Comparison of ENCODE assay signal across 13 cellular contexts in the genomic region with DNA sequence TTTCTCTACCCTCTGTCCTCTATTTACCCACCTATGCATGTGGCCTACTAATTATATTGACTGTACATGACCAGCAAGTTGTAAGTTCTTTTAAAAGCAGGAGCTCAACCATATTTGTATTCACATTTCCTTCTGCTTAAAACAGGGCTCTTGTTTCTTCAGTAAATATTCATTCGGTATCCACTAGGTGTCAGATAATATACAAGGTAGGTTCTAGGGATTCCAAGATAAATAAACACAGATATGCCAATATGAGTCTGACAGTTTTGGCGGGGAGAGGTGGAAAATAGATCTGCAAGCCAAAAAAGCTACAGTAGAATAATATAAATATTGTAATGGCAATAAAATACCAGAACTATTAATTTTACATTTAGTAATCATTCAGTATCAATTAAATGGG. TPM values are rescaled to one million over a fixed set of nuclear protein-coding genes. Genes with fewer than 3 reads are reported as not detected.
DNase-seq lines count a peak whose midpoint lies in the region; ATAC-seq and TF ChIP-seq lines count a peak whose summit lies in the region.
"Had no signal": no experiment of that assay in that cellular context is flagged by ENCODE, and none has a peak within 500 bp of the region (broad histone marks: within the 10 kb centered on the region; RNA-seq: fewer than 3 reads in every experiment).

No MANE protein-coding gene starts in this region.

- H3K27me3 ChIP-seq in endodermal cell (ENCODE audit: control insufficient read depth, insufficient read depth, low read length, poor library complexity, severe bottlenecking) = no peaks in the 10 kb centered on the region
- H3K27me3 ChIP-seq: gastrocnemius medialis had no signal

- 59% methylated on average over 2 of the region's 2 CpGs; no CpG with 5 or more reads in 1 of the 2 experiments for WGBS in endodermal cell (ENCODE audit: insufficient coverage in 1 of 2, insufficient read length in 1 of 2), 2 experiments

- H3K27ac Mint-ChIP-seq in endodermal cell (no peak overlapping the region), type B pancreatic cell (no peak overlapping the region)
- H3K27ac Mint-ChIP-seq in activated T-cell treated with anti-CD3 and anti-CD28 coated beads, Interleukin-2, amount 50 U/mL, for 72 hours = no peak overlapping the region

- no peaks in the 10 kb centered on the region for H3K4me1 ChIP-seq in endodermal cell (ENCODE audit: control insufficient read depth, insufficient read depth, low read length)
- H3K4me1 ChIP-seq: HAP-1 had no signal

- ATAC-seq in Right ventricle myocardium superior (ENCODE audit: poor library complexity) (peak; percentile 25), HG03354 (IDR thresholded peaks at IDR 0.05; ENCODE audit: poor library complexity, severe bottlenecking, unreplicated experiment) (no peak), GM21526 (IDR thresholded peaks at IDR 0.05; ENCODE audit: low FRiP score, unreplicated experiment) (no peak)
- ATAC-seq in activated T-cell treated with anti-CD3 and anti-CD28 coated beads, Interleukin-2, amount 50 U/mL, for 72 hours (replicated peaks in 1 of 2) = no peak
- ATAC-seq: gastrocnemius medialis, sciatic nerve had no signal

- no peaks in the 10 kb centered on the region for H3K36me3 Mint-ChIP-seq in endodermal cell (ENCODE audit: low read depth)
- no peaks in the 10 kb centered on the region for H3K36me3 Mint-ChIP-seq in type B pancreatic cell
- no peaks in the 10 kb centered on the region for H3K36me3 Mint-ChIP-seq in activated T-cell treated with anti-CD3 and anti-CD28 coated beads, Interleukin-2, amount 50 U/mL, for 72 hours (ENCODE audit: insufficient read depth in 2 of 2)

- H3K4me3 ChIP-seq in endodermal cell (ENCODE audit: low read length) = no peak overlapping the region
- H3K4me3 ChIP-seq: gastrocnemius medialis, HAP-1, thoracic aorta had no signal

- H3K9ac ChIP-seq in endodermal cell (ENCODE audit: extremely low read depth, low read length, poor library complexity, severe bottlenecking) = no peak overlapping the region

- TF ChIP-seq CTCF in endodermal cell (conservative IDR thresholded peaks at IDR 0.05) (peak; percentile 44), type B pancreatic cell (conservative IDR thresholded peaks at IDR 0.05) (peak; percentile 47)

- no peaks in the 10 kb centered on the region for H3K27me3 Mint-ChIP-seq in endodermal cell (ENCODE audit: insufficient read depth)
- no peaks in the 10 kb centered on the region for H3K27me3 Mint-ChIP-seq in type B pancreatic cell
- no peaks in the 10 kb centered on the region for H3K27me3 Mint-ChIP-seq in activated T-cell treated with anti-CD3 and anti-CD28 coated beads, Interleukin-2, amount 50 U/mL, for 72 hours (ENCODE audit: low read depth)

- peaks cover 5% of the 10 kb centered on the region for H3K36me3 ChIP-seq in endodermal cell (ENCODE audit: control insufficient read depth, insufficient read depth, low read length)
- H3K36me3 ChIP-seq: gastrocnemius medialis, thoracic aorta had no signal

- no peaks in the 10 kb centered on the region for H3K9me3 ChIP-seq in endodermal cell (ENCODE audit: control insufficient read depth, low read length)
- H3K9me3 ChIP-seq: gastrocnemius medialis, HAP-1, thoracic aorta had no signal

- intact Hi-C loops in Right ventricle myocardium superior (cut with DNase I) (no loop called here), cardiac septum (cut with DNase I) (no loop called here)

- DNase-seq in Right ventricle myocardium superior (no peak), cardiac septum (ENCODE audit: low spot score) (no peak), NCI-H748 treated with DMSO at 0.1 percent for 48 hours (lab: John Stamatoyannopoulos, UW) (peak; percentile 65), endodermal cell (no peak), type B pancreatic cell (ENCODE audit: extremely low spot score, unreplicated experiment) (no peak)
- no peak for DNase-seq in activated T-cell treated with anti-CD3 and anti-CD28 coated beads, Interleukin-2, amount 50 U/mL, for 72 hours
- DNase-seq: gastrocnemius medialis, NCI-H187 treated with DMSO at 0.1 percent for 48 hours had no signal

- H3K9me3 Mint-ChIP-seq in endodermal cell (no peaks in the 10 kb centered on the region), type B pancreatic cell (no peaks in the 10 kb centered on the region)
- no peaks in the 10 kb centered on the region for H3K9me3 Mint-ChIP-seq in activated T-cell treated with anti-CD3 and anti-CD28 coated beads, Interleukin-2, amount 50 U/mL, for 72 hours

- H3K27ac ChIP-seq in endodermal cell (ENCODE audit: low read depth, low read length) = no peak overlapping the region
- H3K27ac ChIP-seq: gastrocnemius medialis, thoracic aorta had no signal

- no peak overlapping the region for H3K4me3 Mint-ChIP-seq in endodermal cell
- H3K4me3 Mint-ChIP-seq in type B pancreatic cell = no peak overlapping the region
- no peak overlapping the region for H3K4me3 Mint-ChIP-seq in activated T-cell treated with anti-CD3 and anti-CD28 coated beads, Interleukin-2, amount 50 U/mL, for 72 hours

- H3K4me1 Mint-ChIP-seq in endodermal cell (peaks cover 4% of the 10 kb centered on the region), type B pancreatic cell (ENCODE audit: unreplicated experiment) (no peaks in the 10 kb centered on the region)
- H3K4me1 Mint-ChIP-seq in activated T-cell treated with anti-CD3 and anti-CD28 coated beads, Interleukin-2, amount 50 U/mL, for 72 hours (ENCODE audit: low read depth) = peaks cover 22% of the 10 kb centered on the region

RNA-seq across cellular contexts. Expression of gene RAB30, which starts 15.3 kb away (rescaled TPM):
- total RNA-seq in Right ventricle myocardium superior (24.2 TPM), cardiac septum (21.0 TPM), endodermal cell (10 to 100 TPM in 1 of 2 donors, 1 to 10 TPM in 1; 8.4 to 15.8 TPM), type B pancreatic cell (ENCODE audit: low replicate concordance) (10.0 and 13.8 TPM in 2 replicates)
- polyA plus RNA-seq in endodermal cell (2013, experiment 1 of 2) = 10.8 TPM
- 8.2 TPM for polyA plus RNA-seq in endodermal cell (2013, experiment 2 of 2)
- total RNA-seq in activated T-cell treated with anti-CD3 and anti-CD28 coated beads, Interleukin-2, amount 50 U/mL, for 72 hours = 10 to 100 TPM; 15.3 to 19.0 TPM
